ENCODE assay signal across 8 cellular contexts in the genomic region with DNA sequence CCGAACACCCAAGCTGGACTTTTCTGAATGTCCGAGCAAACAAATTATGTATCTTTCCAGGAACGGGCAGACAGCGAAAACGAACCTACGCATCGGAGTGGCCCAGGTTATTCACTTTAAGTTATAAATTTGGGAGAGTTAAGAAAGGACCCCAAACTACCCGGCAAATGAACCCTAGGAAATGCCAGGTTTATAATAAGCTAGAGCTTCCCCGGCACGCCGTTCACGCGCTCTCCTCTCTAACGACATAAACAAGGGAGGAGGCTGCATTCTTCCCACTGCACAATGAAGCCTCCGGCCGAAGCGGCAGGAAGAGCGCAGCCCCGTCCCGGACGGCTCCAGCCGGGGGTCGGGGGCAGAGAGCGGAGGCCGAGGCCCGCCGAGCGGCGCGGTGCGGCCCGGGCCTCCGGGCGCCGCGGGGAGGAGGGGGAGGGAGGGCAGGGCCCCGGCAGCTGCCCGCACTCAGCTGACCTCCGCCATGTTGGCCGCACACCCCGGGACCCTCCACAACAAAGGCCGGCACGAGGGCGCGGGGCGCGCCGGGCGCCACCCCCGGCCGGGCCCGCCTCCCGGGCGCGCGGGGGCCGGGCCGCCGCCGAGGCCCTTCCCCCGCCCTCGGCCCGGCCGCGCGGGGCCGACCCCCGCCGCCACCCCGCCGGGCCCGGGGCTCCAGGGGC. TPM values are rescaled to one million over a fixed set of nuclear protein-coding genes. Genes with fewer than 3 reads are reported as not detected.
A peak's percentile ranks its signal among the peaks of the same experiment; 100 is the strongest.
DNase-seq lines count a peak whose midpoint lies in the region; TF ChIP-seq lines count a peak whose summit lies in the region.

No MANE protein-coding gene starts in this region.

- no peak for TF ChIP-seq POLR2A in testis (IDR thresholded peaks at IDR 0.05)

- peak overlapping the region; percentile 85 for H3K27ac ChIP-seq in mesenchymal stem cell (ENCODE audit: low read length, poor library complexity, severe bottlenecking)
- peak overlapping the region; percentile 94 to 100 for H3K27ac ChIP-seq in testis

- H3K4ac ChIP-seq in mesenchymal stem cell (ENCODE audit: low read depth in 1 of 2, low read length in 2 of 2) = peak overlapping the region; percentile 29 to 94

- H3K4me1 Mint-ChIP-seq in activated CD4-positive, alpha-beta memory T cell treated with anti-CD3 and anti-CD28 coated beads, Interleukin-2, amount 10 ng/mL, durations not matched to agents 7 days and 5 days = peaks cover 29% of the 10 kb centered on the region

- H2AFZ ChIP-seq in mesenchymal stem cell (ENCODE audit: low read depth, low read length) = peak overlapping the region; percentile 27

- H2BK12ac ChIP-seq in mesenchymal stem cell (ENCODE audit: low read length in 2 of 2) = no peak overlapping the region

- CTCF ChIA-PET in activated CD4-positive, alpha-beta memory T cell treated with anti-CD3 and anti-CD28 coated beads, Interleukin-2, amount 10 ng/mL, durations not matched to agents 7 days and 5 days (lab: Charles Lee) = interaction anchor here (0.8 to 2.1 kb wide), 5 partner anchors 9 to 246 kb away, joined by 3 to 8 read pairs (median 5); no protein-coding TSS in a partner anchor

- H3K4me3 Mint-ChIP-seq in activated CD4-positive, alpha-beta memory T cell treated with anti-CD3 and anti-CD28 coated beads, Interleukin-2, amount 10 ng/mL, durations not matched to agents 7 days and 5 days = peak overlapping the region; percentile 88

- no peak overlapping the region for H2AK5ac ChIP-seq in mesenchymal stem cell (ENCODE audit: low read length, severe bottlenecking)

- H4K91ac ChIP-seq in mesenchymal stem cell (ENCODE audit: low read length) = no peak overlapping the region

- H3K27me3 Mint-ChIP-seq in activated CD4-positive, alpha-beta memory T cell treated with anti-CD3 and anti-CD28 coated beads, Interleukin-2, amount 10 ng/mL, durations not matched to agents 7 days and 5 days = no peaks in the 10 kb centered on the region

- no peaks in the 10 kb centered on the region for H3K9me3 Mint-ChIP-seq in activated CD4-positive, alpha-beta memory T cell treated with anti-CD3 and anti-CD28 coated beads, Interleukin-2, amount 10 ng/mL, durations not matched to agents 7 days and 5 days

- H3K27ac Mint-ChIP-seq in activated CD4-positive, alpha-beta memory T cell treated with anti-CD3 and anti-CD28 coated beads, Interleukin-2, amount 10 ng/mL, durations not matched to agents 7 days and 5 days = peak overlapping the region; percentile 71

- intact Hi-C loops in testis (cut with DNase I; ENCODE audit: low total_unique reads) = no loop called here

- peak overlapping the region; percentile 99 for H4K8ac ChIP-seq in mesenchymal stem cell (ENCODE audit: low read length)

- no peak overlapping the region for H3K14ac ChIP-seq in mesenchymal stem cell (ENCODE audit: low read length in 2 of 2)

- no peak overlapping the region for H3K23ac ChIP-seq in mesenchymal stem cell (ENCODE audit: low read length in 2 of 2)

- 0% methylated on average over 40 of the region's 72 CpGs for WGBS in mesenchymal stem cell
- WGBS in testis, 2 donors = 0% methylated on average over 14 to 38 of the region's 72 CpGs

- peak overlapping the region; percentile 58 to 98 for H3K18ac ChIP-seq in mesenchymal stem cell (ENCODE audit: low read depth in 1 of 2, low read length in 2 of 2)

- POLR2A ChIA-PET in activated CD4-positive, alpha-beta memory T cell treated with anti-CD3 and anti-CD28 coated beads, Interleukin-2, amount 10 ng/mL, durations not matched to agents 7 days and 5 days (lab: Charles Lee) = interaction anchor here (1.0 to 4.0 kb wide), 13 partner anchors 8 to 246 kb away, joined by 3 to 79 read pairs (median 6); partner anchors contain the start of genes LONP2 and N4BP1

- H2BK120ac ChIP-seq in mesenchymal stem cell (ENCODE audit: low read depth, low read length) = peak overlapping the region; percentile 99

- H3K36me3 Mint-ChIP-seq in activated CD4-positive, alpha-beta memory T cell treated with anti-CD3 and anti-CD28 coated beads, Interleukin-2, amount 10 ng/mL, durations not matched to agents 7 days and 5 days (ENCODE audit: low read depth) = peaks cover 7% of the 10 kb centered on the region

- peak overlapping the region; percentile 86 for H3K9ac ChIP-seq in endocrine pancreas (ENCODE audit: control insufficient read depth, insufficient read depth, low read length)
- H3K9ac ChIP-seq in mesenchymal stem cell (ENCODE audit: low read length) = peak overlapping the region; percentile 98

- H3K36me3 ChIP-seq in endocrine pancreas (ENCODE audit: control insufficient read depth, insufficient read depth, low read length) = no peaks in the 10 kb centered on the region
- no peaks in the 10 kb centered on the region for H3K36me3 ChIP-seq in mesenchymal stem cell (ENCODE audit: control insufficient read depth in 1 of 2, insufficient read depth in 2 of 2, low read depth in 1 of 2, low read length in 2 of 2)
- H3K36me3 ChIP-seq in testis (ENCODE audit: low read depth, missing control alignments) = no peaks in the 10 kb centered on the region

- H3K79me1 ChIP-seq in mesenchymal stem cell (replicated peaks; ENCODE audit: low read length, poor library complexity, severe bottlenecking) = no peaks in the 10 kb centered on the region

- H2BK5ac ChIP-seq in mesenchymal stem cell (ENCODE audit: low read depth, low read length, poor library complexity, severe bottlenecking) = peak overlapping the region; percentile 91

- DNase-seq in activated T-cell treated with anti-CD3 and anti-CD28 coated beads for 48 hours (ENCODE audit: low read depth) (peak; percentile 6), activated T-cell treated with anti-CD3 and anti-CD28 coated beads for 4 hours (no peak), HCEC 1CT (peak; percentile 53), LoVo (ENCODE audit: low spot score) (peak; percentile 47), mesenchymal stem cell (peak; percentile 62), testis (peak; percentile 77)
- peak; percentile 32 for DNase-seq in activated CD4-positive, alpha-beta memory T cell treated with anti-CD3 and anti-CD28 coated beads, Interleukin-2, amount 10 ng/mL, durations not matched to agents 7 days and 5 days

- H3K4me3 ChIP-seq in endocrine pancreas (ENCODE audit: control insufficient read depth, insufficient read depth, low read length) (peak overlapping the region; percentile 97), mesenchymal stem cell (ENCODE audit: insufficient read depth in 1 of 2, low read depth in 1 of 2, low read length in 2 of 2) (peak overlapping the region; percentile 96 to 98), testis (peak overlapping the region; percentile 85 to 99)

- H3K27me3 ChIP-seq in endocrine pancreas (ENCODE audit: control insufficient read depth, insufficient read depth, low read length) (no peaks in the 10 kb centered on the region), mesenchymal stem cell (ENCODE audit: control insufficient read depth in 1 of 2, insufficient read depth in 1 of 2, low read length in 2 of 2) (no peaks in the 10 kb centered on the region), testis (no peaks in the 10 kb centered on the region)

- peak overlapping the region; percentile 60 for H3K4me2 ChIP-seq in mesenchymal stem cell (ENCODE audit: low read length, poor library complexity, severe bottlenecking)

- H3K4me1 ChIP-seq in endocrine pancreas (ENCODE audit: control insufficient read depth, insufficient read depth, low read length) = peaks cover 14% of the 10 kb centered on the region
- peaks cover 6% of the 10 kb centered on the region for H3K4me1 ChIP-seq in mesenchymal stem cell (ENCODE audit: control insufficient read depth, insufficient read depth, low read depth, low read length)
- peaks cover 48% of the 10 kb centered on the region for H3K4me1 ChIP-seq in testis

- TF ChIP-seq CTCF in testis (IDR thresholded peaks at IDR 0.05) = no peak

- peak overlapping the region; percentile 93 for H2BK15ac ChIP-seq in mesenchymal stem cell (ENCODE audit: low read depth, poor library complexity, severe bottlenecking)

- H3K9me3 ChIP-seq in endocrine pancreas (ENCODE audit: control insufficient read depth, low read length) (no peaks in the 10 kb centered on the region), mesenchymal stem cell (ENCODE audit: control insufficient read depth, low read length) (no peaks in the 10 kb centered on the region), testis (no peaks in the 10 kb centered on the region)

RNA-seq across cellular contexts. Expression of gene SIAH1, which starts 0.8 kb away (rescaled TPM):
- total RNA-seq in activated CD4-positive, alpha-beta memory T cell treated with anti-CD3 and anti-CD28 coated beads, Interleukin-2, amount 10 ng/mL, durations not matched to agents 7 days and 5 days = 10 to 100 TPM; 16.1 to 16.5 TPM
- polyA plus RNA-seq in mesenchymal stem cell (2013, experiment 1 of 2) = 12.5 TPM
- polyA plus RNA-seq in mesenchymal stem cell (2013, experiment 2 of 2) = 14.0 TPM
- 10 to 100 TPM; 48.2 to 60.3 TPM for total RNA-seq in testis
- 53.7 TPM for polyA plus RNA-seq in testis (ENCODE audit: insufficient read depth, low read depth, low replicate concordance)
